ENCODE assay signal across 36 cellular contexts in the genomic region with DNA sequence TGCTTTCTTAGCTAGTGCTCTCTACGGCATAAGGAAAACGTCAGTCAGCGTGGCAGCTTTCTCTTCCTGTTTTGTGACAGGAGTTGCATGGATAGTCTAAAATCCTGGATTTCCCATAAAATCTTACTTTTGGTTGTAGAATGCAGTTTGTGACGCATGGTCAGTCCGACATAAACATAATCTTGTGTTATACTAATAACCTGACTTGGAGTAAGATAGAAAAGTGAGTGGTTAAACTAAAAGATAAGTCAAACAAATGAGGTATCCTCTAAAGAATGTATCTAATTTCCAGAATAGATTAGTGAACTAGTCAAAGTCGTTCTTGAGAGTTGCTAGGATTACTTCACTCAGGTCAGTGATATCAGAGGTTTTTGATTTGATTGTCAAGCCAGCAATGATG.
"Had no signal": no experiment of that assay in that cellular context is flagged by ENCODE, and none has a peak within 500 bp of the region (broad histone marks: within the 10 kb centered on the region; RNA-seq: fewer than 3 reads in every experiment).

No MANE protein-coding gene starts in this region.

- H3K27ac ChIP-seq: adrenal gland, body of pancreas, brain microvascular endothelial cell, breast epithelium, WERI-Rb-1 had no signal

- DNase-seq: activated CD4-positive, alpha-beta memory T cell treated with anti-CD3 and anti-CD28 coated beads, Interleukin-2, amount 10 ng/mL, durations not matched to agents 7 days and 5 days; activated CD4-positive, alpha-beta T cell treated with anti-CD3 and anti-CD28 coated beads for 1 hour; activated CD4-positive, alpha-beta T cell treated with anti-CD3 and anti-CD28 coated beads for 36 hours; activated CD4-positive, alpha-beta T cell treated with anti-CD3 and anti-CD28 coated beads for 48 hours; activated CD4-positive, alpha-beta T cell treated with anti-CD3 and anti-CD28 coated beads, Interleukin-2, amount 10 ng/mL, durations not matched to agents 7 days and 5 days; activated CD4-positive, alpha-beta T cell treated with anti-CD3 and anti-CD28 coated beads, Interleukin-2, amount 50 U/mL, for 48 hours; activated CD4-positive, CD25-positive, alpha-beta regulatory T cell; activated CD8-positive, alpha-beta memory T cell treated with anti-CD3 and anti-CD28 coated beads for 24 hours; activated CD8-positive, alpha-beta memory T cell treated with anti-CD3 and anti-CD28 coated beads, Interleukin-2, amount 10 ng/mL, durations not matched to agents 7 days and 5 days; activated CD8-positive, alpha-beta memory T cell treated with anti-CD3 and anti-CD28 coated beads, Interleukin-2, amount 50 U/mL, for 48 hours; activated CD8-positive, alpha-beta T cell treated with anti-CD3 and anti-CD28 coated beads, Interleukin-2, amount 10 ng/mL, durations not matched to agents 7 days and 5 days; activated effector memory CD4-positive, alpha-beta T cell treated with Interleukin-2 at 50 U/mL for 16 hours; activated gamma-delta T cell; activated naive CD4-positive, alpha-beta T cell treated with anti-CD3 and anti-CD28 coated beads, Interleukin-2, amount 10 ng/mL, durations not matched to agents 7 days and 5 days; activated naive CD4-positive, alpha-beta T cell treated with Interleukin-2 at 50 U/mL for 16 hours; activated naive CD8-positive, alpha-beta T cell treated with anti-CD3 and anti-CD28 coated beads for 36 hours; activated T-cell treated with anti-CD3 and anti-CD28 coated beads, Interleukin-2, amount 50 U/mL, for 24 hours; activated T-cell treated with anti-CD3 and anti-CD28 coated beads, Interleukin-2, amount 50 U/mL, for 48 hours; adrenal gland; amniotic stem cell; aorta; body of pancreas; brain microvascular endothelial cell; central memory CD4-positive, alpha-beta T cell; T-helper 2 cell; T-helper 9 cell; WERI-Rb-1 had no signal

- H3K27ac Mint-ChIP-seq: activated CD4-positive, alpha-beta memory T cell treated with anti-CD3 and anti-CD28 coated beads, Interleukin-2, amount 10 ng/mL, durations not matched to agents 7 days and 5 days; activated CD4-positive, alpha-beta T cell treated with anti-CD3 and anti-CD28 coated beads for 36 hours; activated CD4-positive, alpha-beta T cell treated with anti-CD3 and anti-CD28 coated beads, Interleukin-2, amount 10 ng/mL, durations not matched to agents 7 days and 5 days; activated CD8-positive, alpha-beta memory T cell treated with anti-CD3 and anti-CD28 coated beads, Interleukin-2, amount 10 ng/mL, durations not matched to agents 7 days and 5 days; activated CD8-positive, alpha-beta T cell treated with anti-CD3 and anti-CD28 coated beads, Interleukin-2, amount 10 ng/mL, durations not matched to agents 7 days and 5 days; activated naive CD4-positive, alpha-beta T cell treated with anti-CD3 and anti-CD28 coated beads, Interleukin-2, amount 10 ng/mL, durations not matched to agents 7 days and 5 days; activated naive CD4-positive, alpha-beta T cell treated with anti-CD3 and anti-CD28 coated beads, Interleukin-2, amount 50 U/mL, for 24 hours; activated naive CD8-positive, alpha-beta T cell treated with anti-CD3 and anti-CD28 coated beads for 36 hours; activated T-cell treated with anti-CD3 and anti-CD28 coated beads, Interleukin-2, amount 50 U/mL, for 24 hours; activated T-helper 2 cell treated with anti-CD3 and anti-CD28 coated beads, Interferon-gamma antibody, Interleukin-2, Interleukin-4, amounts not matched to agents 10 μg/mL and 5 μg/mL and 100 μg/mL, durations not matched to agents 14 hours and 24 hours and 36 hours; T-helper 1 cell treated with Interleukin-12 subunit alpha and Interleukin-12 subunit beta and Interleukin-4 antibody, amounts not matched to agents 30 μg/mL and 1 μg/mL, for 36 hours; T-helper 2 cell treated with Interferon-gamma antibody and Interleukin-4, amounts not matched to agents 5 μg/mL and 100 μg/mL, for 36 hours; WTC11 had no signal

- ATAC-seq: activated CD4-positive, alpha-beta T cell treated with anti-CD3 and anti-CD28 coated beads for 36 hours; activated CD4-positive, CD25-positive, alpha-beta regulatory T cell treated with anti-CD3 and anti-CD28 coated beads, Interleukin-2, amount 50 U/mL, for 24 hours; activated CD8-positive, alpha-beta memory T cell treated with anti-CD3 and anti-CD28 coated beads, Interleukin-2, amount 10 ng/mL, durations not matched to agents 7 days and 5 days; activated CD8-positive, alpha-beta T cell treated with anti-CD3 and anti-CD28 coated beads, Interleukin-2, amount 10 ng/mL, durations not matched to agents 7 days and 5 days; body of pancreas; WTC11 had no signal

- H3K9me3 ChIP-seq: body of pancreas had no signal

- H3K36me3 Mint-ChIP-seq: activated CD8-positive, alpha-beta memory T cell treated with anti-CD3 and anti-CD28 coated beads, Interleukin-2, amount 10 ng/mL, durations not matched to agents 7 days and 5 days; activated naive CD4-positive, alpha-beta T cell treated with anti-CD3 and anti-CD28 coated beads, Interleukin-2, amount 10 ng/mL, durations not matched to agents 7 days and 5 days; activated naive CD8-positive, alpha-beta T cell treated with anti-CD3 and anti-CD28 coated beads for 36 hours had no signal

- H3K4me1 Mint-ChIP-seq: activated CD4-positive, alpha-beta memory T cell treated with anti-CD3 and anti-CD28 coated beads, Interleukin-2, amount 10 ng/mL, durations not matched to agents 7 days and 5 days; activated CD4-positive, alpha-beta T cell treated with anti-CD3 and anti-CD28 coated beads for 36 hours; activated CD4-positive, alpha-beta T cell treated with anti-CD3 and anti-CD28 coated beads, Interleukin-2, amount 10 ng/mL, durations not matched to agents 7 days and 5 days; activated CD8-positive, alpha-beta memory T cell treated with anti-CD3 and anti-CD28 coated beads, Interleukin-2, amount 10 ng/mL, durations not matched to agents 7 days and 5 days; activated naive CD4-positive, alpha-beta T cell treated with anti-CD3 and anti-CD28 coated beads, Interleukin-2, amount 10 ng/mL, durations not matched to agents 7 days and 5 days; activated naive CD4-positive, alpha-beta T cell treated with anti-CD3 and anti-CD28 coated beads, Interleukin-2, amount 50 U/mL, for 24 hours; activated naive CD8-positive, alpha-beta T cell treated with anti-CD3 and anti-CD28 coated beads for 36 hours had no signal

- H3K36me3 ChIP-seq: brain microvascular endothelial cell had no signal

- H3K27me3 Mint-ChIP-seq: activated CD4-positive, alpha-beta memory T cell treated with anti-CD3 and anti-CD28 coated beads, Interleukin-2, amount 10 ng/mL, durations not matched to agents 7 days and 5 days; activated CD4-positive, alpha-beta T cell treated with anti-CD3 and anti-CD28 coated beads for 36 hours; activated CD4-positive, alpha-beta T cell treated with anti-CD3 and anti-CD28 coated beads, Interleukin-2, amount 10 ng/mL, durations not matched to agents 7 days and 5 days; activated CD8-positive, alpha-beta memory T cell treated with anti-CD3 and anti-CD28 coated beads, Interleukin-2, amount 10 ng/mL, durations not matched to agents 7 days and 5 days; activated naive CD4-positive, alpha-beta T cell treated with anti-CD3 and anti-CD28 coated beads, Interleukin-2, amount 10 ng/mL, durations not matched to agents 7 days and 5 days; activated naive CD4-positive, alpha-beta T cell treated with anti-CD3 and anti-CD28 coated beads, Interleukin-2, amount 50 U/mL, for 24 hours; activated naive CD8-positive, alpha-beta T cell treated with anti-CD3 and anti-CD28 coated beads for 36 hours; activated T-cell treated with anti-CD3 and anti-CD28 coated beads, Interleukin-2, amount 50 U/mL, for 24 hours had no signal

- FAIRE-seq: astrocyte, colon had no signal

- H3K4me1 ChIP-seq: adrenal gland, body of pancreas, breast epithelium had no signal

- H3K4me3 Mint-ChIP-seq: activated CD4-positive, alpha-beta memory T cell treated with anti-CD3 and anti-CD28 coated beads, Interleukin-2, amount 10 ng/mL, durations not matched to agents 7 days and 5 days; activated CD4-positive, alpha-beta T cell treated with anti-CD3 and anti-CD28 coated beads for 36 hours; activated CD4-positive, alpha-beta T cell treated with anti-CD3 and anti-CD28 coated beads, Interleukin-2, amount 10 ng/mL, durations not matched to agents 7 days and 5 days; activated CD8-positive, alpha-beta memory T cell treated with anti-CD3 and anti-CD28 coated beads, Interleukin-2, amount 10 ng/mL, durations not matched to agents 7 days and 5 days; activated CD8-positive, alpha-beta T cell treated with anti-CD3 and anti-CD28 coated beads, Interleukin-2, amount 10 ng/mL, durations not matched to agents 7 days and 5 days; activated naive CD4-positive, alpha-beta T cell treated with anti-CD3 and anti-CD28 coated beads, Interleukin-2, amount 10 ng/mL, durations not matched to agents 7 days and 5 days; activated naive CD4-positive, alpha-beta T cell treated with anti-CD3 and anti-CD28 coated beads, Interleukin-2, amount 50 U/mL, for 24 hours; activated naive CD8-positive, alpha-beta T cell treated with anti-CD3 and anti-CD28 coated beads for 36 hours; activated T-cell treated with anti-CD3 and anti-CD28 coated beads, Interleukin-2, amount 50 U/mL, for 24 hours; T-helper 1 cell treated with Interleukin-12 subunit alpha and Interleukin-12 subunit beta and Interleukin-4 antibody, amounts not matched to agents 30 μg/mL and 1 μg/mL, for 36 hours; T-helper 2 cell treated with Interferon-gamma antibody and Interleukin-4, amounts not matched to agents 5 μg/mL and 100 μg/mL, for 36 hours; WTC11 had no signal

- H3K4me3 ChIP-seq: adrenal gland, body of pancreas, breast epithelium had no signal

- H3K27me3 ChIP-seq: adrenal gland, body of pancreas, brain microvascular endothelial cell, breast epithelium had no signal
